ENCODE assay signal across 1 cellular context in the genomic region with DNA sequence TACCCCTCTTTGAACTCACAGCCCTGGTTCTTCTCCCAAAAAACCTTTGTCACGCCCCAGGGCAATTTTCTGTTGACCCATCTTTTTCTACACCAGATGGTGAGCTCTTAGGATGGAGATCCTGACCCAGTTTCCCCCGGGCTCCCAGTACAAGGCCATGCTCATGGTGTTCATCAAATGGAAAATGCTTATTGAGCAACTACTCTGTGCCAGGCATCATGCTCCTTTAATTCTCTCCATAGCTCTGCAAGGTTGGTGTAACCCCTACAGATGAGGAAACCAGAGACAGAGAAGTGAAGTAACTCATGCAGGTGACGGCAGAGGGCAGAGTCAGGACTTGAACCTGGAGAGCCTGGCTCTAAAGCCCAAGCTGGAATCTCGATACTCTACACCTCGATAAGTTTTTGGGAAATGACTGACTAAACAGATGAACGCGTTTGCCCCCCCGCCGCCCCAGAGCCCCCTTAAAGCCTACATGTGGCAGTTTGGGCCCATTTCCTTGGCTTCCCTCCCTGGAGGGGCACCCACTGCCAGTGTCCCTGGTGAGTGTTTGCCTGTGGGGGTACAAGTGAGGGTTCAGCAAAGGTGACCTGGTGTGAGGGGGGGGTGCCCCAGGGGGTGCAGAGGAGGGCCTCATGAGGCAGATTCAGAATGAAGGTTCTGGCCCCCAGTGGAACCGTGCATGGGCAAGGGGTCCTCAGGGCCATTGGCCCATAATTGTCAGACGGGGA.
TF ChIP-seq lines count a peak whose summit lies in the region.

No MANE protein-coding gene starts in this region.

TF ChIP-seq in SK-N-SH treated with all-trans-retinoic acid at 6 μM for 48 hours, 23 proteins besides CTCF, POLR2A, EP300 and RAD21 (continued from another document):
- TF ChIP-seq, protein P1, sequence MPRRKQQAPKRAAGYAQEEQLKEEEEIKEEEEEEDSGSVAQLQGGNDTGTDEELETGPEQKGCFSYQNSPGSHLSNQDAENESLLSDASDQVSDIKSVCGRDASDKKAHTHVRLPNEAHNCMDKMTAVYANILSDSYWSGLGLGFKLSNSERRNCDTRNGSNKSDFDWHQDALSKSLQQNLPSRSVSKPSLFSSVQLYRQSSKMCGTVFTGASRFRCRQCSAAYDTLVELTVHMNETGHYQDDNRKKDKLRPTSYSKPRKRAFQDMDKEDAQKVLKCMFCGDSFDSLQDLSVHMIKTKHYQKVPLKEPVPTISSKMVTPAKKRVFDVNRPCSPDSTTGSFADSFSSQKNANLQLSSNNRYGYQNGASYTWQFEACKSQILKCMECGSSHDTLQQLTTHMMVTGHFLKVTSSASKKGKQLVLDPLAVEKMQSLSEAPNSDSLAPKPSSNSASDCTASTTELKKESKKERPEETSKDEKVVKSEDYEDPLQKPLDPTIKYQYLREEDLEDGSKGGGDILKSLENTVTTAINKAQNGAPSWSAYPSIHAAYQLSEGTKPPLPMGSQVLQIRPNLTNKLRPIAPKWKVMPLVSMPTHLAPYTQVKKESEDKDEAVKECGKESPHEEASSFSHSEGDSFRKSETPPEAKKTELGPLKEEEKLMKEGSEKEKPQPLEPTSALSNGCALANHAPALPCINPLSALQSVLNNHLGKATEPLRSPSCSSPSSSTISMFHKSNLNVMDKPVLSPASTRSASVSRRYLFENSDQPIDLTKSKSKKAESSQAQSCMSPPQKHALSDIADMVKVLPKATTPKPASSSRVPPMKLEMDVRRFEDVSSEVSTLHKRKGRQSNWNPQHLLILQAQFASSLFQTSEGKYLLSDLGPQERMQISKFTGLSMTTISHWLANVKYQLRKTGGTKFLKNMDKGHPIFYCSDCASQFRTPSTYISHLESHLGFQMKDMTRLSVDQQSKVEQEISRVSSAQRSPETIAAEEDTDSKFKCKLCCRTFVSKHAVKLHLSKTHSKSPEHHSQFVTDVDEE (CRISPR knock-in tag; IDR thresholded peaks at IDR 0.05), result no peak
- TF ChIP-seq ISL1 (CRISPR knock-in tag; IDR thresholded peaks at IDR 0.05) (no peak), BACH2 (CRISPR knock-in tag; IDR thresholded peaks at IDR 0.05; ENCODE audit: borderline replicate concordance) (no peak), TCF4 (CRISPR knock-in tag; IDR thresholded peaks at IDR 0.05; ENCODE audit: borderline replicate concordance) (no peak), ZNF8 (CRISPR knock-in tag; IDR thresholded peaks at IDR 0.05) (no peak), PPARA (CRISPR knock-in tag; IDR thresholded peaks at IDR 0.05; ENCODE audit: borderline replicate concordance) (no peak), ESRRG (CRISPR knock-in tag; IDR thresholded peaks at IDR 0.05) (no peak), GLIS3 (CRISPR knock-in tag; IDR thresholded peaks at IDR 0.05) (no peak), RARB (CRISPR knock-in tag; IDR thresholded peaks at IDR 0.05) (no peak), CSDC2 (CRISPR knock-in tag; IDR thresholded peaks at IDR 0.05) (no peak), SNAI2 (CRISPR knock-in tag; IDR thresholded peaks at IDR 0.05) (no peak), TOX (CRISPR knock-in tag; IDR thresholded peaks at IDR 0.05; ENCODE audit: borderline replicate concordance) (no peak)
- TF ChIP-seq, protein P2, sequence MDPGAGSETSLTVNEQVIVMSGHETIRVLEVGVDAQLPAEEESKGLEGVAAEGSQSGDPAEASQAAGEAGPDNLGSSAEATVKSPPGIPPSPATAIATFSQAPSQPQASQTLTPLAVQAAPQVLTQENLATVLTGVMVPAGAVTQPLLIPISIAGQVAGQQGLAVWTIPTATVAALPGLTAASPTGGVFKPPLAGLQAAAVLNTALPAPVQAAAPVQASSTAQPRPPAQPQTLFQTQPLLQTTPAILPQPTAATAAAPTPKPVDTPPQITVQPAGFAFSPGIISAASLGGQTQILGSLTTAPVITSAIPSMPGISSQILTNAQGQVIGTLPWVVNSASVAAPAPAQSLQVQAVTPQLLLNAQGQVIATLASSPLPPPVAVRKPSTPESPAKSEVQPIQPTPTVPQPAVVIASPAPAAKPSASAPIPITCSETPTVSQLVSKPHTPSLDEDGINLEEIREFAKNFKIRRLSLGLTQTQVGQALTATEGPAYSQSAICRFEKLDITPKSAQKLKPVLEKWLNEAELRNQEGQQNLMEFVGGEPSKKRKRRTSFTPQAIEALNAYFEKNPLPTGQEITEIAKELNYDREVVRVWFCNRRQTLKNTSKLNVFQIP (CRISPR knock-in tag; IDR thresholded peaks at IDR 0.05; ENCODE audit: borderline replicate concordance, low read depth), result no peak
- TF ChIP-seq, protein P3, sequence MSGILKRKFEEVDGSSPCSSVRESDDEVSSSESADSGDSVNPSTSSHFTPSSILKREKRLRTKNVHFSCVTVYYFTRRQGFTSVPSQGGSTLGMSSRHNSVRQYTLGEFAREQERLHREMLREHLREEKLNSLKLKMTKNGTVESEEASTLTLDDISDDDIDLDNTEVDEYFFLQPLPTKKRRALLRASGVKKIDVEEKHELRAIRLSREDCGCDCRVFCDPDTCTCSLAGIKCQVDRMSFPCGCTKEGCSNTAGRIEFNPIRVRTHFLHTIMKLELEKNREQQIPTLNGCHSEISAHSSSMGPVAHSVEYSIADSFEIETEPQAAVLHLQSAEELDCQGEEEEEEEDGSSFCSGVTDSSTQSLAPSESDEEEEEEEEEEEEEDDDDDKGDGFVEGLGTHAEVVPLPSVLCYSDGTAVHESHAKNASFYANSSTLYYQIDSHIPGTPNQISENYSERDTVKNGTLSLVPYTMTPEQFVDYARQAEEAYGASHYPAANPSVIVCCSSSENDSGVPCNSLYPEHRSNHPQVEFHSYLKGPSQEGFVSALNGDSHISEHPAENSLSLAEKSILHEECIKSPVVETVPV (CRISPR knock-in tag; IDR thresholded peaks at IDR 0.05), result no peak
